31 cellular contexts compared by ENCODE assay signal in genomic region chr16:27962197-27962596, GRCh38.
"Had no signal": no experiment of that assay in that cellular context is flagged by ENCODE, and none has a peak within 500 bp of the region (broad histone marks: within the 10 kb centered on the region; RNA-seq: fewer than 3 reads in every experiment).

No MANE protein-coding gene starts in this region.

- H3K27ac ChIP-seq: ascending aorta, cardiac muscle cell, VCaP had no signal

- DNase-seq: activated CD4-positive, alpha-beta memory T cell treated with anti-CD3 and anti-CD28 coated beads, Interleukin-2, amount 10 ng/mL, durations not matched to agents 7 days and 5 days; activated CD4-positive, alpha-beta T cell treated with anti-CD3 and anti-CD28 coated beads for 1 hour; activated CD4-positive, alpha-beta T cell treated with anti-CD3 and anti-CD28 coated beads for 36 hours; activated CD4-positive, alpha-beta T cell treated with anti-CD3 and anti-CD28 coated beads for 48 hours; activated CD4-positive, alpha-beta T cell treated with anti-CD3 and anti-CD28 coated beads, Interleukin-2, amount 10 ng/mL, durations not matched to agents 7 days and 5 days; activated CD4-positive, alpha-beta T cell treated with anti-CD3 and anti-CD28 coated beads, Interleukin-2, amount 50 U/mL, for 48 hours; activated CD4-positive, CD25-positive, alpha-beta regulatory T cell; activated CD8-positive, alpha-beta memory T cell treated with anti-CD3 and anti-CD28 coated beads for 24 hours; activated CD8-positive, alpha-beta memory T cell treated with anti-CD3 and anti-CD28 coated beads, Interleukin-2, amount 10 ng/mL, durations not matched to agents 7 days and 5 days; activated CD8-positive, alpha-beta memory T cell treated with anti-CD3 and anti-CD28 coated beads, Interleukin-2, amount 50 U/mL, for 48 hours; activated CD8-positive, alpha-beta T cell treated with anti-CD3 and anti-CD28 coated beads, Interleukin-2, amount 10 ng/mL, durations not matched to agents 7 days and 5 days; activated effector memory CD4-positive, alpha-beta T cell treated with Interleukin-2 at 50 U/mL for 16 hours; activated gamma-delta T cell; activated naive CD4-positive, alpha-beta T cell treated with anti-CD3 and anti-CD28 coated beads, Interleukin-2, amount 10 ng/mL, durations not matched to agents 7 days and 5 days; activated naive CD4-positive, alpha-beta T cell treated with Interleukin-2 at 50 U/mL for 16 hours; activated naive CD8-positive, alpha-beta T cell treated with anti-CD3 and anti-CD28 coated beads, Interleukin-2, amount 10 ng/mL, durations not matched to agents 7 days and 5 days; activated naive CD8-positive, alpha-beta T cell treated with anti-CD3 and anti-CD28 coated beads, Interleukin-2, amount 50 U/mL, for 24 hours; activated T-cell treated with anti-CD3 and anti-CD28 coated beads, Interleukin-2, amount 50 U/mL, for 24 hours; activated T-cell treated with anti-CD3 and anti-CD28 coated beads, Interleukin-2, amount 50 U/mL, for 48 hours; amygdala; anterior cingulate cortex; caudate nucleus; cerebellar nuclear complex; T-helper 1 cell; T-helper 2 cell; T-helper 9 cell had no signal

- H3K27me3 ChIP-seq: ascending aorta, cardiac muscle cell had no signal

- H3K4me3 ChIP-seq: ascending aorta, cardiac muscle cell had no signal

- FAIRE-seq: TTC549 had no signal

- H3K4me1 ChIP-seq: ascending aorta had no signal

- H3K36me3 ChIP-seq: cardiac muscle cell had no signal

- H3K9me3 ChIP-seq: ascending aorta had no signal

- ATAC-seq: activated CD4-positive, alpha-beta T cell treated with anti-CD3 and anti-CD28 coated beads for 36 hours; activated CD4-positive, CD25-positive, alpha-beta regulatory T cell treated with anti-CD3 and anti-CD28 coated beads, Interleukin-2, amount 50 U/mL, for 24 hours; activated CD8-positive, alpha-beta memory T cell treated with anti-CD3 and anti-CD28 coated beads, Interleukin-2, amount 10 ng/mL, durations not matched to agents 7 days and 5 days; activated CD8-positive, alpha-beta T cell treated with anti-CD3 and anti-CD28 coated beads, Interleukin-2, amount 10 ng/mL, durations not matched to agents 7 days and 5 days; activated naive CD8-positive, alpha-beta T cell treated with anti-CD3 and anti-CD28 coated beads, Interleukin-2, amount 50 U/mL, for 24 hours had no signal
